In genomic region chr11:64650923-64651523, GRCh38 we compare ENCODE assay signal across 1 cellular context.
TF ChIP-seq lines count a peak whose summit lies in the region.

No MANE protein-coding gene starts in this region.

TF ChIP-seq in WTC11, 78 proteins besides CTCF, POLR2A, EP300 and RAD21 (continued from another document):
- TF ChIP-seq E2F1 (CRISPR knock-in tag; IDR thresholded peaks at IDR 0.05), result no peak
- TF ChIP-seq FOXP4 (CRISPR knock-in tag; IDR thresholded peaks at IDR 0.05), result no peak
- no peak for TF ChIP-seq MXD4 (CRISPR knock-in tag; IDR thresholded peaks at IDR 0.05; ENCODE audit: borderline replicate concordance)
- no peak for TF ChIP-seq MAX (CRISPR knock-in tag; IDR thresholded peaks at IDR 0.05)
- TF ChIP-seq ATF3 (CRISPR knock-in tag; conservative IDR thresholded peaks at IDR 0.05), result no peak
- no peak for TF ChIP-seq PRDM15 (CRISPR knock-in tag; IDR thresholded peaks at IDR 0.05)
- TF ChIP-seq ZNF317 (CRISPR knock-in tag; IDR thresholded peaks at IDR 0.05; ENCODE audit: borderline replicate concordance, low read depth), result no peak
- no peak for TF ChIP-seq TEAD1 (CRISPR knock-in tag; IDR thresholded peaks at IDR 0.05)
